Comparison of ENCODE assay signal across 13 cellular contexts in the genomic region with DNA sequence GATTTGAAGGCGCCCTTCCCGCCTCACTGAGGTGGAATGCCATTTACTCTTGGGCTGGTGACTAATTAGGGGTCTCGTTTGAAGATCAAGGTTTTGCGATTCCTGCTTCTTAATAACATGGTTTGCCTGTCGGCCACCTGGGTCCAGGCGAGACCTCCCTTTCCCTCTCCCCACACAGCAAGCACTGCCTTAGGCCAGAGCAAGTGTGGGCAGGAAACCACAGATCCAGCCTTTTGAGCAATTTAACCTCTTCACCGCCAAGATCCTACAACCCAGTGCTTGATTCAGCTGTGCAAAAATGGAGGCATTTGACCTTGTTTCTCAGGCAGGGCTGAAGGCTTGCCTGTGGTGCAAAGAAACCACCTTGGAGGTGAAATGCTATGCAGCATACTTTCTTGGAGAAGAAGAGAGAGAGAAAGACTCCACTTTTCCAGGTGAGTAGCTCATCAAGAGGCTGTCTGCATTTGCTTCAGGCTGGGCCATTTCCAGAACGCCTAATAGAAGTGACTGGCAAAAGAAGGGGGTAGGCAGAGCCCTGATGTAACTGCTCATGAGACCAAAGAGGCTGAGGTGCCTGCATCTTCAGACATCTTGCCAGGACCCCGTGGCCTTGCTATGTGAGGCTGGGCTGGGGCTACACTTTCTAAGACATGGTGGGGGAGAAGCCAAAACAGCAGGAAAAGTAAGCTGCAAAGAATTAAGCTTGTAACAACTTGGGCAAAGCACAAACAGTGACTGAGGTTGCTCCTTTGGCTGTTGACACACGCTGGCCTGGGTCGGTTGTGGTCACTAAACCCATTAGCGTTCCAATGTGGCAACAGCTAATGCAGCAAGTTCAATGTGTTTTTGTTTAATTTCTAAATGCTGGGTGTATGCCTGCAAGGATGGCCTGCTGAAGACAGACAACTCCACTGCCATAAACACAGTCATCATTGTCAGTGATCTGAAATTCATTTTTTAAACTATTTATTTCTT. TPM values are rescaled to one million over a fixed set of nuclear protein-coding genes. Genes with fewer than 3 reads are reported as not detected.
A peak's percentile ranks its signal among the peaks of the same experiment; 100 is the strongest.
DNase-seq lines count a peak whose midpoint lies in the region; TF ChIP-seq lines count a peak whose summit lies in the region.
"Had no signal": no experiment of that assay in that cellular context is flagged by ENCODE, and none has a peak within 500 bp of the region (broad histone marks: within the 10 kb centered on the region; RNA-seq: fewer than 3 reads in every experiment).

No MANE protein-coding gene starts in this region.

- H2BK5ac ChIP-seq in mesendoderm (ENCODE audit: low read length), result peak overlapping the region; percentile 20

- WGBS in mammary epithelial cell (ENCODE audit: low coverage, missing lambda C conversion rate), result 74% methylated on average over 12 of the region's 12 CpGs
- WGBS in mesendoderm (ENCODE audit: extremely low coverage, insufficient coverage, low lambda C conversion rate), result no CpG with 5 or more reads among the region's 12 CpGs
- 75 to 84% (median 84%) methylated on average over 12 of the region's 12 CpGs for WGBS in ovary, 3 donors

- CTCF ChIA-PET in mammary epithelial cell (lab: Charles Lee; ENCODE audit: low non-redundant PET), result no interaction called here

- intact Hi-C loops in mammary epithelial cell (cut with micrococcal nuclease), result no loop called here
- intact Hi-C loops in ovary (cut with DNase I), result no loop called here

- H3K36me3 ChIP-seq in HUES6 (ENCODE audit: control insufficient read depth, insufficient read depth, low read length) (no peaks in the 10 kb centered on the region), mammary epithelial cell (ENCODE audit: insufficient read depth, low read length) (no peaks in the 10 kb centered on the region), mesendoderm (ENCODE audit: control insufficient read depth, insufficient read depth, low read length) (no peaks in the 10 kb centered on the region), ovary (no peaks in the 10 kb centered on the region)

- H3K4me2 ChIP-seq in mammary epithelial cell (ENCODE audit: insufficient read depth, low read depth, low read length) (no peak overlapping the region), mesendoderm (ENCODE audit: low read length) (no peak overlapping the region)

- H2BK120ac ChIP-seq in mesendoderm (ENCODE audit: low read depth, low read length), result peak overlapping the region; percentile 48

- dilution Hi-C loops in mammary epithelial cell (cut with HindIII; ENCODE audit: low sequenced_read_pairs), result no loop called here

- H3K27ac ChIP-seq in HUES6 (ENCODE audit: low read depth, low read length), result no peak overlapping the region
- H3K27ac ChIP-seq in mammary epithelial cell (ENCODE audit: insufficient read depth, low read depth, low read length), result no peak overlapping the region
- no peak overlapping the region for H3K27ac ChIP-seq in mesendoderm (ENCODE audit: low read depth, low read length)
- H3K27ac ChIP-seq in ovary, result no peak overlapping the region

- in situ Hi-C loops in mammary epithelial cell (cut with MboI; ENCODE audit: low sequenced_read_pairs in 2 of 2) (no loop called here), ACHN (cut with HindIII; ENCODE audit: low pct_ligation_motif_present, low pct_unique_long_range_greater_than_20kb, low sequenced_read_pairs) (no loop called here)

- H2AK5ac ChIP-seq in mesendoderm (ENCODE audit: low read length), result no peak overlapping the region

- TF ChIP-seq EP300 in ovary (IDR thresholded peaks at IDR 0.05), result no peak

- DNase-seq in AG20443 (ENCODE audit: low spot score) (peak; percentile 88), mammary epithelial cell (peak; percentile 35), mesendoderm (peak; percentile 44), ovary (no peak), ACHN (no peak), superior temporal gyrus (ENCODE audit: extremely low spot score) (no peak)
- DNase-seq in stimulated activated CD4-positive, alpha-beta T cell treated with anti-CD3 and anti-CD28 coated beads, Interleukin-15, amount 100 ng/mL, for 24 hours, result no peak
- DNase-seq: activated CD4-positive, CD25-positive, alpha-beta regulatory T cell treated with anti-CD3 and anti-CD28 coated beads, Interleukin-2, amount 50 U/mL, for 72 hours; activated effector memory CD4-positive, alpha-beta T cell treated with anti-CD3 and anti-CD28 coated beads, Interleukin-2, amount 50 U/mL, for 16 hours; central memory CD4-positive, alpha-beta T cell; NCI-H1436 treated with DMSO at 0.1 percent for 48 hours; stimulated activated CD8-positive, alpha-beta memory T cell treated with anti-CD3 and anti-CD28 coated beads, Interleukin-4, amount 100 ng/mL, for 48 hours had no signal

- no peak for TF ChIP-seq POLR2A in ovary (IDR thresholded peaks at IDR 0.05)

- peaks cover 39% of the 10 kb centered on the region for H3K4me1 ChIP-seq in HUES6 (ENCODE audit: control insufficient read depth, insufficient read depth, low read length)
- H3K4me1 ChIP-seq in mammary epithelial cell (ENCODE audit: insufficient read depth, low read length), result peaks cover 42% of the 10 kb centered on the region
- peaks cover 16% of the 10 kb centered on the region for H3K4me1 ChIP-seq in mesendoderm (ENCODE audit: control insufficient read depth, low read depth, low read length)
- peaks cover 2% of the 10 kb centered on the region for H3K4me1 ChIP-seq in ovary (ENCODE audit: insufficient read depth)

- H3K23ac ChIP-seq in mesendoderm (ENCODE audit: low read length), result no peak overlapping the region

- H3K56ac ChIP-seq in mesendoderm (ENCODE audit: low read length), result peak overlapping the region; percentile 72

- H3K79me2 ChIP-seq in mammary epithelial cell (ENCODE audit: insufficient read depth, low read length) (no peaks in the 10 kb centered on the region), mesendoderm (ENCODE audit: control insufficient read depth, insufficient read depth, low read length) (no peaks in the 10 kb centered on the region)

- no peaks in the 10 kb centered on the region for H3K79me1 ChIP-seq in mesendoderm (ENCODE audit: low read length)

- H2AFZ ChIP-seq in mammary epithelial cell (ENCODE audit: low read depth, low read length), result no peak overlapping the region

- no peaks in the 10 kb centered on the region for H3K9me3 ChIP-seq in HUES6 (ENCODE audit: control insufficient read depth, insufficient read depth, low read depth, low read length)
- H3K9me3 ChIP-seq in mammary epithelial cell (replicated peaks; ENCODE audit: insufficient read depth, low read length), result no peaks in the 10 kb centered on the region
- H3K9me3 ChIP-seq in ovary, result no peaks in the 10 kb centered on the region

- no peak overlapping the region for H4K8ac ChIP-seq in mesendoderm (ENCODE audit: low read depth, low read length)

- H3K4me3 ChIP-seq in HUES6 (ENCODE audit: low read depth, low read length) (no peak overlapping the region), mammary epithelial cell (replicated peaks in 1 of 3; ENCODE audit: insufficient read depth in 1 of 3, low read depth in 2 of 3, low read length in 3 of 3) (no peak overlapping the region), mesendoderm (ENCODE audit: low read length) (no peak overlapping the region), ovary (no peak overlapping the region)

- H3K4ac ChIP-seq in mesendoderm (ENCODE audit: low read depth, low read length), result no peak overlapping the region

- H3K18ac ChIP-seq in mesendoderm (ENCODE audit: low read length), result peak overlapping the region; percentile 71

- no TSS peak for BruUV-seq in mammary epithelial cell (replicated peaks; lab: Mats Ljungman, UMichigan)

- H4K5ac ChIP-seq in mesendoderm (ENCODE audit: low read length), result no peak overlapping the region

- TF ChIP-seq CTCF in mammary epithelial cell (conservative IDR thresholded peaks at IDR 0.05 in 1 of 2, IDR thresholded peaks at IDR 0.05 in 1 of 2; ENCODE audit: extremely low read depth in 1 of 2, insufficient read depth in 1 of 2, low read depth in 1 of 2, low read length in 2 of 2), result no peak
- TF ChIP-seq CTCF in ovary (IDR thresholded peaks at IDR 0.05), result no peak

- no peak overlapping the region for H2BK15ac ChIP-seq in mesendoderm (replicated peaks; ENCODE audit: low read depth)

- H3K9ac ChIP-seq in HUES6 (ENCODE audit: low read length) (peak overlapping the region; percentile 2), mammary epithelial cell (ENCODE audit: insufficient read depth, low read length) (no peak overlapping the region), mesendoderm (ENCODE audit: low read length) (no peak overlapping the region)

- H4K20me1 ChIP-seq in mammary epithelial cell (ENCODE audit: insufficient read depth, low read length), result no peaks in the 10 kb centered on the region

- H3K27me3 ChIP-seq in HUES6 (ENCODE audit: control insufficient read depth, insufficient read depth, low read length) (no peaks in the 10 kb centered on the region), mammary epithelial cell (ENCODE audit: insufficient read depth, low read length) (no peaks in the 10 kb centered on the region), mesendoderm (ENCODE audit: insufficient read depth, low read length, poor library complexity) (no peaks in the 10 kb centered on the region), ovary (no peaks in the 10 kb centered on the region)

RNA-seq across cellular contexts. Expression of a gene that starts 34.3 kb away (rescaled TPM):
- total RNA-seq in mammary epithelial cell (10 to 100 TPM in 1 of 2 donors, 1 to 10 TPM in 1; 7.2 to 19.7 TPM), ovary (10 to 100 TPM; 13.1 to 26.9 (median 18.6) TPM)
- polyA plus RNA-seq in mammary epithelial cell (6.8 TPM), ovary (10 to 100 TPM; 10.1 to 12.9 TPM)
- polyA minus RNA-seq in mammary epithelial cell, result 11.0 TPM
- 3.4 TPM for polyA plus RNA-seq in mesendoderm (2013, experiment 1 of 2)
- polyA plus RNA-seq in mesendoderm (2013, experiment 2 of 2), result 2.8 TPM

Comparison
In these comparisons a context has a peak if more than half of its experiments do, and no peak if none do; other contexts are left out.
1. DNase-seq: peak in AG20443 (single experiment), mammary epithelial cell (single experiment) and mesendoderm (single experiment); none in ovary (0 of 5), stimulated activated CD4-positive, alpha-beta T cell treated with anti-CD3 and anti-CD28 coated beads, Interleukin-15, amount 100 ng/mL, for 24 hours (single experiment), ACHN (single experiment) and superior temporal gyrus (single experiment).